8 cellular contexts compared by ENCODE assay signal in genomic region chr17:77391668-77392375, GRCh38.
A peak's percentile ranks its signal among the peaks of the same experiment; 100 is the strongest.
DNase-seq lines count a peak whose midpoint lies in the region; ATAC-seq and TF ChIP-seq lines count a peak whose summit lies in the region.

No MANE protein-coding gene starts in this region.

- TF ChIP-seq CTCF in fibroblast of mammary gland (conservative IDR thresholded peaks at IDR 0.05; ENCODE audit: control insufficient read depth, insufficient read depth, low read depth, low read length) = no peak
- TF ChIP-seq CTCF in omental fat pad (IDR thresholded peaks at IDR 0.05) = no peak
- TF ChIP-seq CTCF in BE2C (IDR thresholded peaks at IDR 0.05; ENCODE audit: low read depth, low read length) = no peak

- CTCF ChIA-PET in activated CD4-positive, alpha-beta memory T cell treated with anti-CD3 and anti-CD28 coated beads, Interleukin-2, amount 10 ng/mL, durations not matched to agents 7 days and 5 days (lab: Charles Lee) = interaction anchor here (1.1 to 4.7 kb wide), 6 partner anchors 9 to 61 kb away, joined by 3 to 98 read pairs (median 6); no protein-coding TSS in a partner anchor

- ATAC-seq in omental fat pad (ENCODE audit: low FRiP score) (peak; percentile 37), HG03442 (IDR thresholded peaks at IDR 0.05; ENCODE audit: unreplicated experiment) (no peak)

- H3K27me3 Mint-ChIP-seq in activated CD4-positive, alpha-beta memory T cell treated with anti-CD3 and anti-CD28 coated beads, Interleukin-2, amount 10 ng/mL, durations not matched to agents 7 days and 5 days = no peaks in the 10 kb centered on the region

- DNase-seq in GOT3 (lab: John Stamatoyannopoulos, UW) (peak; percentile 74), fibroblast of mammary gland (ENCODE audit: low read depth) (peak; percentile 98), omental fat pad (ENCODE audit: low spot score) (no peak), BE2C (no peak), KG1 (lab: John Stamatoyannopoulos, UW) (no peak), CD1c-positive myeloid dendritic cell (ENCODE audit: extremely low spot score) (no peak)
- peak; percentile 83 for DNase-seq in activated CD4-positive, alpha-beta memory T cell treated with anti-CD3 and anti-CD28 coated beads, Interleukin-2, amount 10 ng/mL, durations not matched to agents 7 days and 5 days

- H3K9me3 ChIP-seq in BE2C = no peaks in the 10 kb centered on the region

- H3K27ac Mint-ChIP-seq in activated CD4-positive, alpha-beta memory T cell treated with anti-CD3 and anti-CD28 coated beads, Interleukin-2, amount 10 ng/mL, durations not matched to agents 7 days and 5 days = peak overlapping the region; percentile 85

- peaks cover 45% of the 10 kb centered on the region for H3K36me3 Mint-ChIP-seq in activated CD4-positive, alpha-beta memory T cell treated with anti-CD3 and anti-CD28 coated beads, Interleukin-2, amount 10 ng/mL, durations not matched to agents 7 days and 5 days (ENCODE audit: low read depth)

- peaks cover 83% of the 10 kb centered on the region for H3K4me1 Mint-ChIP-seq in activated CD4-positive, alpha-beta memory T cell treated with anti-CD3 and anti-CD28 coated beads, Interleukin-2, amount 10 ng/mL, durations not matched to agents 7 days and 5 days

- POLR2A ChIA-PET in activated CD4-positive, alpha-beta memory T cell treated with anti-CD3 and anti-CD28 coated beads, Interleukin-2, amount 10 ng/mL, durations not matched to agents 7 days and 5 days (lab: Charles Lee) = interaction anchor here (1.0 to 8.8 kb wide), 9 partner anchors 10 to 276 kb away, joined by 3 to 140 read pairs (median 15); no protein-coding TSS in a partner anchor

- H3K4me1 ChIP-seq in BE2C = peaks cover 49% of the 10 kb centered on the region

- H3K9me3 Mint-ChIP-seq in activated CD4-positive, alpha-beta memory T cell treated with anti-CD3 and anti-CD28 coated beads, Interleukin-2, amount 10 ng/mL, durations not matched to agents 7 days and 5 days = no peaks in the 10 kb centered on the region

- H3K27me3 ChIP-seq in BE2C = no peaks in the 10 kb centered on the region

- H3K4me3 ChIP-seq in fibroblast of mammary gland (ENCODE audit: control insufficient read depth, low read depth, low read length) = no peak overlapping the region
- no peak overlapping the region; the same call in 1 of the 2 replicates for H3K4me3 ChIP-seq in BE2C (ENCODE audit: low read depth, low read length)

- H3K36me3 ChIP-seq in BE2C = peaks cover 7% of the 10 kb centered on the region

- H3K4me3 Mint-ChIP-seq in activated CD4-positive, alpha-beta memory T cell treated with anti-CD3 and anti-CD28 coated beads, Interleukin-2, amount 10 ng/mL, durations not matched to agents 7 days and 5 days = peak overlapping the region; percentile 66

Comparison
In these comparisons a context has a peak if more than half of its experiments do, and no peak if none do; other contexts are left out.
1. DNase-seq: peak in GOT3 (single experiment), activated CD4-positive, alpha-beta memory T cell treated with anti-CD3 and anti-CD28 coated beads, Interleukin-2, amount 10 ng/mL, durations not matched to agents 7 days and 5 days (single experiment) and fibroblast of mammary gland (single experiment); none in omental fat pad (single experiment), BE2C (single experiment), KG1 (single experiment) and CD1c-positive myeloid dendritic cell (single experiment).